Comparison of ENCODE assay signal across 8 cellular contexts in the genomic region with DNA sequence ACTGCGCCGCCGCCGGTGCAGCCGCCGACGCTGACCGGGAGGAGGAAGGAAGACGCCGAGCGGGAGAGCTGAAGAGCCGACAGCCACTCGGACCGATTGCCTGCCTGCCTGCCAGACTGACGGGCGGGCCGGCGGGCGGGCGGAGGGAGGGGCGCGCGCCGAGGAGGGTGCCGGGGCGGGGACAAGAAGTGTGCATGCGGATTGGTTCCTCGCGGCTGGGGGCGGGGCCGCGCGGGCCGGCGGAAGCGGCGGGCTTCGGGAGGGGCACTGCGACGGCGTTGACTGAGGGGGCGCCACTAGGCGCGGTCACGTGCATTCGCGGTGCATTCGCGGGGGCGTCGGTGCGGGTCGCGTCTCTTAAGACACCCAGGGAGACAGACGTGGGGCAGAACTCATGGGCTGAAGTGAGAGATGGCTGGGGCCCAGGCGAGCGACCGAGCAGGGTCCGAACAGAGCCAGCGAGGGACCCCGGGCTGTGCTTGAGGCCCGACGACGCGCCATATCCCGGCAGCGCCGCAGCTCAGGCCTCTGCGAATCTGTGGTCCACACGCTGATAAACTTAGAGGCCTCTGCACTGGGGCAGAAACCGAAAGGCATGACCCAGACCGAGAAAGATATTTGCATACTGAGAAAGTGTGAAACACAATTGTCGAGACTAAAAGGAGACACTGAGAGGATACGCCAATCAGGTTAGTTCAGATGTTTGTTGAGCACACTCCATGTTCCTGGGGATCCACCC. TPM values are rescaled to one million over a fixed set of nuclear protein-coding genes. Genes with fewer than 3 reads are reported as not detected.
DNase-seq lines count a peak whose midpoint lies in the region; ATAC-seq and TF ChIP-seq lines count a peak whose summit lies in the region.

A gene (minus strand): TSS at position 118 of the 739 bp plus-strand sequence. CDS start 205 bp downstream, outside the sequence.

- POLR2A ChIA-PET in activated CD4-positive, alpha-beta memory T cell treated with anti-CD3 and anti-CD28 coated beads, Interleukin-2, amount 10 ng/mL, durations not matched to agents 7 days and 5 days (lab: Charles Lee) = interaction anchor here (0.6 to 1.8 kb wide), 7 partner anchors 9 to 210 kb away, joined by 3 to 14 read pairs (median 4); no protein-coding TSS in a partner anchor

- H3K27ac Mint-ChIP-seq in activated CD4-positive, alpha-beta memory T cell treated with anti-CD3 and anti-CD28 coated beads, Interleukin-2, amount 10 ng/mL, durations not matched to agents 7 days and 5 days = peak within 1 kb of the TSS; percentile 86

- H3K4me3 ChIP-seq in duodenal mucosa (ENCODE audit: low read depth in 1 of 2, low read length in 2 of 2) = peak within 1 kb of the TSS; percentile 85 to 86
- peak within 1 kb of the TSS; percentile 75 for H3K4me3 ChIP-seq in lower lobe of right lung

- peaks cover 23% of the 10 kb centered on the region for H3K36me3 Mint-ChIP-seq in activated CD4-positive, alpha-beta memory T cell treated with anti-CD3 and anti-CD28 coated beads, Interleukin-2, amount 10 ng/mL, durations not matched to agents 7 days and 5 days (ENCODE audit: low read depth)

- TF ChIP-seq CTCF in C4-2B (conservative IDR thresholded peaks at IDR 0.05) (no peak; the same call in 1 of the 2 replicates), lower lobe of right lung (IDR thresholded peaks at IDR 0.05) (peak; percentile 58)

- no peaks in the 10 kb centered on the region for H3K9me3 ChIP-seq in duodenal mucosa (ENCODE audit: control insufficient read depth in 1 of 2, low read length in 2 of 2)
- H3K9me3 ChIP-seq in lower lobe of right lung = no peaks in the 10 kb centered on the region

- H3K27ac ChIP-seq in C4-2B = peak within 1 kb of the TSS; percentile 89
- H3K27ac ChIP-seq in duodenal mucosa (ENCODE audit: low read depth, low read length) = peak within 1 kb of the TSS; percentile 88
- H3K27ac ChIP-seq in lower lobe of right lung = peak within 1 kb of the TSS; percentile 93

- peaks cover 37% of the 10 kb centered on the region for H3K4me1 Mint-ChIP-seq in activated CD4-positive, alpha-beta memory T cell treated with anti-CD3 and anti-CD28 coated beads, Interleukin-2, amount 10 ng/mL, durations not matched to agents 7 days and 5 days

- DNase-seq in NCI-H748 treated with DMSO at 0.1 percent for 48 hours (lab: John Stamatoyannopoulos, UW) (peak; percentile 37), lower lobe of right lung (peak; percentile 94)
- DNase-seq in activated CD4-positive, alpha-beta memory T cell treated with anti-CD3 and anti-CD28 coated beads, Interleukin-2, amount 10 ng/mL, durations not matched to agents 7 days and 5 days = peak; percentile 93
- DNase-seq in stimulated activated CD4-positive, alpha-beta T cell treated with anti-CD3 and anti-CD28 coated beads, TNF-alpha, amount 100 ng/mL, for 24 hours (ENCODE audit: low read depth in 3 of 3) = peak; percentile 87 to 95 (median 89)

- peak; percentile 88 for ATAC-seq in GM19324 (IDR thresholded peaks at IDR 0.05; ENCODE audit: low FRiP score, unreplicated experiment)
- peak; percentile 71 for ATAC-seq in HG03469 (IDR thresholded peaks at IDR 0.05; ENCODE audit: unreplicated experiment)
- peak; percentile 99 for ATAC-seq in lower lobe of right lung

- H3K9ac ChIP-seq in duodenal mucosa (ENCODE audit: low read depth in 1 of 2, low read length in 2 of 2) = peak within 1 kb of the TSS; percentile 75 to 76

- intact Hi-C loops in lower lobe of right lung (cut with DNase I) = no loop called here

- H3K4me1 ChIP-seq in duodenal mucosa (ENCODE audit: control insufficient read depth in 1 of 2, insufficient read depth in 2 of 2, low read length in 2 of 2) (peaks cover 13 to 29% of the 10 kb centered on the region in 2 donors), lower lobe of right lung (peaks cover 35% of the 10 kb centered on the region)

- no peaks in the 10 kb centered on the region for H3K9me3 Mint-ChIP-seq in activated CD4-positive, alpha-beta memory T cell treated with anti-CD3 and anti-CD28 coated beads, Interleukin-2, amount 10 ng/mL, durations not matched to agents 7 days and 5 days

- CTCF ChIA-PET in activated CD4-positive, alpha-beta memory T cell treated with anti-CD3 and anti-CD28 coated beads, Interleukin-2, amount 10 ng/mL, durations not matched to agents 7 days and 5 days (lab: Charles Lee) = interaction anchor here (0.7 to 1.0 kb wide), 3 partner anchors 10 to 155 kb away, joined by 3 to 5 read pairs (median 3); no protein-coding TSS in a partner anchor

- H3K36me3 ChIP-seq in duodenal mucosa (ENCODE audit: control insufficient read depth in 1 of 2, insufficient read depth in 2 of 2, low read length in 2 of 2) (no peaks in the 10 kb centered on the region), lower lobe of right lung (no peaks in the 10 kb centered on the region)

- H3K27me3 ChIP-seq in duodenal mucosa (ENCODE audit: control insufficient read depth in 1 of 2, insufficient read depth in 2 of 2, low read length in 2 of 2) (no peaks in the 10 kb centered on the region), lower lobe of right lung (ENCODE audit: low read depth) (no peaks in the 10 kb centered on the region)

- peak within 1 kb of the TSS; percentile 88 for H3K4me3 Mint-ChIP-seq in activated CD4-positive, alpha-beta memory T cell treated with anti-CD3 and anti-CD28 coated beads, Interleukin-2, amount 10 ng/mL, durations not matched to agents 7 days and 5 days

- H3K27me3 Mint-ChIP-seq in activated CD4-positive, alpha-beta memory T cell treated with anti-CD3 and anti-CD28 coated beads, Interleukin-2, amount 10 ng/mL, durations not matched to agents 7 days and 5 days = peaks cover 12% of the 10 kb centered on the region

RNA-seq across cellular contexts. Expression of the gene that starts here (rescaled TPM):
- total RNA-seq in activated CD4-positive, alpha-beta memory T cell treated with anti-CD3 and anti-CD28 coated beads, Interleukin-2, amount 10 ng/mL, durations not matched to agents 7 days and 5 days = 10 to 100 TPM; 97.6 to 99.5 TPM
- 146 TPM for total RNA-seq in lower lobe of right lung

Comparison
In these comparisons a context has a peak if more than half of its experiments do, and no peak if none do; other contexts are left out.
1. Peak in every context shown above with its lines: DNase-seq, ATAC-seq, H3K4me3 ChIP-seq and H3K27ac ChIP-seq.
2. DNase-seq: peak in every context shown above with its lines; median percentile 94 in lower lobe of right lung; 93 in activated CD4-positive, alpha-beta memory T cell treated with anti-CD3 and anti-CD28 coated beads, Interleukin-2, amount 10 ng/mL, durations not matched to agents 7 days and 5 days; 89 in stimulated activated CD4-positive, alpha-beta T cell treated with anti-CD3 and anti-CD28 coated beads, TNF-alpha, amount 100 ng/mL, for 24 hours; 37 in NCI-H748 treated with DMSO at 0.1 percent for 48 hours.